Comparison of ENCODE assay signal across 1 cellular context in the genomic region with DNA sequence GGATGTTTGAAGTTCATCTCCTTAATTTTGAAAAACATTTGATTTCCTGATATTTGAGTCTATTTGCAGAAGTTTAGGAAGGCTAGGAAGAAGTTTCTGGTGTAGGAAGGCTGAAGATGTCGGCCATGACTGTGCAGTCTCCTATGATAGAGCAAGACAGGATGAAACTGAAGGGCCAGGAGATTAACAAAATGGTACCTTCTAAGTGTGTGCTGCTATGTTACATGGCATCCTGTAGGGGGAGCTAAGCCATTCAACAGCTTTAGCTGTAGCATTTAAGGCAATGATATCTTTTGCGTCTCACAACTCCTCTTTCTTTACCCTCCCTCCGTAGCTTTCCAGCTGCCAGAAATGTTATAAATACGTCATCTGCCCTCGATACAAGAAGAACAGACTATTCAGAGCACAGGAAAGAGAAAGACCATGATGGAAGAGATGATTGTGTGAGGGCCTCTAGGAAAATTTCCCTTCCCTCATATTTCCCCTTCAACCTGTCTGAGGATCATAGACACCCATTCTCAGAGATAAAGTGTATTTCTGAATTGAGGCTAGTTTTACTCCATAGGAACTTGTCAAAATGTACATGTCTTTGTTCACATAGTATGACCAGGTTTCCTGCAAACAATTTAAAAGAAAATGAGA.
TF ChIP-seq lines count a peak whose summit lies in the region.

No MANE protein-coding gene starts in this region.

TF ChIP-seq in HepG2, 621 proteins besides CTCF, POLR2A, EP300 and RAD21 (continued from another document):
- TF ChIP-seq, protein P1, sequence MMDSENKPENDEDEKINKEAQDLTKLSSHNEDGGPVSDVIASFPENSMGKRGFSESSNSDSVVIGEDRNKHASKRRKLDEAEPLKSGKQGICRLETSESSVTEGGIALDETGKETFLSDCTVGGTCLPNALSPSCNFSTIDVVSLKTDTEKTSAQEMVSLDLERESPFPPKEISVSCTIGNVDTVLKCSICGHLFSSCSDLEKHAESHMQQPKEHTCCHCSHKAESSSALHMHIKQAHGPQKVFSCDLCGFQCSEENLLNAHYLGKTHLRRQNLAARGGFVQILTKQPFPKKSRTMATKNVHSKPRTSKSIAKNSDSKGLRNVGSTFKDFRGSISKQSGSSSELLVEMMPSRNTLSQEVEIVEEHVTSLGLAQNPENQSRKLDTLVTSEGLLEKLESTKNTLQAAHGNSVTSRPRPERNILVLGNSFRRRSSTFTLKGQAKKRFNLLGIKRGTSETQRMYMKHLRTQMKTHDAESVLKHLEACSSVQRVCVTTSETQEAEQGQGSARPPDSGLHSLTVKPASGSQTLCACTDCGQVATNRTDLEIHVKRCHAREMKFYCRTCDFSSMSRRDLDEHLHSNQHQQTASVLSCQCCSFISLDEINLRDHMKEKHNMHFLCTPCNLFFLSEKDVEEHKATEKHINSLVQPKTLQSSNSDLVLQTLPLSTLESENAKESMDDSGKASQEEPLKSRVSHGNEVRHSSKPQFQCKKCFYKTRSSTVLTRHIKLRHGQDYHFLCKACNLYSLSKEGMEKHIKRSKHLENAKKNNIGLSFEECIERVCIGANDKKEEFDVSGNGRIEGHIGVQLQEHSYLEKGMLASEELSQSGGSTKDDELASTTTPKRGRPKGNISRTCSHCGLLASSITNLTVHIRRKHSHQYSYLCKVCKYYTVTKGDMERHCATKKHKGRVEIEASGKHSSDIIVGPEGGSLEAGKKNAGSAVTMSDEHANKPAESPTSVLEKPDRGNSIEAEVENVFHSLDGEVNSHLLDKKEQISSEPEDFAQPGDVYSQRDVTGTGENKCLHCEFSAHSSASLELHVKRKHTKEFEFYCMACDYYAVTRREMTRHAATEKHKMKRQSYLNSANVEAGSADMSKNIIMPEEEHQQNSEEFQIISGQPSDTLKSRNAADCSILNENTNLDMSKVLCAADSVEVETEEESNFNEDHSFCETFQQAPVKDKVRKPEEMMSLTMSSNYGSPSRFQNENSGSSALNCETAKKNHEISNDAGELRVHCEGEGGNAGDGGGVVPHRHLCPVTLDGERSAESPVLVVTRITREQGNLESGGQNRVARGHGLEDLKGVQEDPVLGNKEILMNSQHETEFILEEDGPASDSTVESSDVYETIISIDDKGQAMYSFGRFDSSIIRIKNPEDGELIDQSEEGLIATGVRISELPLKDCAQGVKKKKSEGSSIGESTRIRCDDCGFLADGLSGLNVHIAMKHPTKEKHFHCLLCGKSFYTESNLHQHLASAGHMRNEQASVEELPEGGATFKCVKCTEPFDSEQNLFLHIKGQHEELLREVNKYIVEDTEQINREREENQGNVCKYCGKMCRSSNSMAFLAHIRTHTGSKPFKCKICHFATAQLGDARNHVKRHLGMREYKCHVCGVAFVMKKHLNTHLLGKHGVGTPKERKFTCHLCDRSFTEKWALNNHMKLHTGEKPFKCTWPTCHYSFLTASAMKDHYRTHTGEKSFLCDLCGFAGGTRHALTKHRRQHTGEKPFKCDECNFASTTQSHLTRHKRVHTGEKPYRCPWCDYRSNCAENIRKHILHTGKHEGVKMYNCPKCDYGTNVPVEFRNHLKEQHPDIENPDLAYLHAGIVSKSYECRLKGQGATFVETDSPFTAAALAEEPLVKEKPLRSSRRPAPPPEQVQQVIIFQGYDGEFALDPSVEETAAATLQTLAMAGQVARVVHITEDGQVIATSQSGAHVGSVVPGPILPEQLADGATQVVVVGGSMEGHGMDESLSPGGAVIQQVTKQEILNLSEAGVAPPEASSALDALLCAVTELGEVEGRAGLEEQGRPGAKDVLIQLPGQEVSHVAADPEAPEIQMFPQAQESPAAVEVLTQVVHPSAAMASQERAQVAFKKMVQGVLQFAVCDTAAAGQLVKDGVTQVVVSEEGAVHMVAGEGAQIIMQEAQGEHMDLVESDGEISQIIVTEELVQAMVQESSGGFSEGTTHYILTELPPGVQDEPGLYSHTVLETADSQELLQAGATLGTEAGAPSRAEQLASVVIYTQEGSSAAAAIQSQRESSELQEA (CRISPR knock-in tag; IDR thresholded peaks at IDR 0.05; ENCODE audit: not compliant biosample characterization): no peak
- no peak for TF ChIP-seq REXO4 (CRISPR knock-in tag; IDR thresholded peaks at IDR 0.05; ENCODE audit: borderline replicate concordance)
- 0 out of 2 replicates have a peak, but pooled peaks have one; percentile 23 for TF ChIP-seq POGZ (CRISPR knock-in tag; IDR thresholded peaks at IDR 0.05)
- TF ChIP-seq HNF4G (IDR thresholded peaks at IDR 0.05; ENCODE audit: borderline replicate concordance, low read depth, low read length): no peak
- TF ChIP-seq HNF4G (CRISPR knock-in tag; IDR thresholded peaks at IDR 0.05; ENCODE audit: borderline replicate concordance, low read depth): no peak
- TF ChIP-seq, protein P2, sequence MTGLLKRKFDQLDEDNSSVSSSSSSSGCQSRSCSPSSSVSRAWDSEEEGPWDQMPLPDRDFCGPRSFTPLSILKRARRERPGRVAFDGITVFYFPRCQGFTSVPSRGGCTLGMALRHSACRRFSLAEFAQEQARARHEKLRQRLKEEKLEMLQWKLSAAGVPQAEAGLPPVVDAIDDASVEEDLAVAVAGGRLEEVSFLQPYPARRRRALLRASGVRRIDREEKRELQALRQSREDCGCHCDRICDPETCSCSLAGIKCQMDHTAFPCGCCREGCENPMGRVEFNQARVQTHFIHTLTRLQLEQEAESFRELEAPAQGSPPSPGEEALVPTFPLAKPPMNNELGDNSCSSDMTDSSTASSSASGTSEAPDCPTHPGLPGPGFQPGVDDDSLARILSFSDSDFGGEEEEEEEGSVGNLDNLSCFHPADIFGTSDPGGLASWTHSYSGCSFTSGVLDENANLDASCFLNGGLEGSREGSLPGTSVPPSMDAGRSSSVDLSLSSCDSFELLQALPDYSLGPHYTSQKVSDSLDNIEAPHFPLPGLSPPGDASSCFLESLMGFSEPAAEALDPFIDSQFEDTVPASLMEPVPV (CRISPR knock-in tag; IDR thresholded peaks at IDR 0.05): no peak
- no peak for TF ChIP-seq CEBPG (CRISPR knock-in tag; IDR thresholded peaks at IDR 0.05)
- TF ChIP-seq ZNF766 (CRISPR knock-in tag; IDR thresholded peaks at IDR 0.05; ENCODE audit: borderline replicate concordance): no peak
- TF ChIP-seq, protein P3, sequence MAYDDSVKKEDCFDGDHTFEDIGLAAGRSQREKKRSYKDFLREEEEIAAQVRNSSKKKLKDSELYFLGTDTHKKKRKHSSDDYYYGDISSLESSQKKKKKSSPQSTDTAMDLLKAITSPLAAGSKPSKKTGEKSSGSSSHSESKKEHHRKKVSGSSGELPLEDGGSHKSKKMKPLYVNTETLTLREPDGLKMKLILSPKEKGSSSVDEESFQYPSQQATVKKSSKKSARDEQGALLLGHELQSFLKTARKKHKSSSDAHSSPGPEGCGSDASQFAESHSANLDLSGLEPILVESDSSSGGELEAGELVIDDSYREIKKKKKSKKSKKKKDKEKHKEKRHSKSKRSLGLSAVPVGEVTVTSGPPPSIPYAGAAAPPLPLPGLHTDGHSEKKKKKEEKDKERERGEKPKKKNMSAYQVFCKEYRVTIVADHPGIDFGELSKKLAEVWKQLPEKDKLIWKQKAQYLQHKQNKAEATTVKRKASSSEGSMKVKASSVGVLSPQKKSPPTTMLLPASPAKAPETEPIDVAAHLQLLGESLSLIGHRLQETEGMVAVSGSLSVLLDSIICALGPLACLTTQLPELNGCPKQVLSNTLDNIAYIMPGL (CRISPR knock-in tag; IDR thresholded peaks at IDR 0.05; ENCODE audit: borderline replicate concordance in 1 of 2, low read depth in 1 of 2): peak in 1 of 2 experiments; percentile 47; a peak in 1 of 4 replicates
- no peak for TF ChIP-seq KLF12 (CRISPR knock-in tag; IDR thresholded peaks at IDR 0.05; ENCODE audit: borderline replicate concordance)
- TF ChIP-seq ARHGAP35 (CRISPR knock-in tag; IDR thresholded peaks at IDR 0.05; ENCODE audit: borderline replicate concordance): no peak
- TF ChIP-seq SAFB2 (CRISPR knock-in tag; IDR thresholded peaks at IDR 0.05; ENCODE audit: borderline replicate concordance, low read depth): no peak
- TF ChIP-seq ZNF839 (CRISPR knock-in tag; IDR thresholded peaks at IDR 0.05; ENCODE audit: borderline replicate concordance): no peak
- no peak for TF ChIP-seq ZIK1 (CRISPR knock-in tag; IDR thresholded peaks at IDR 0.05; ENCODE audit: borderline replicate concordance, low read depth)
- 0 out of 2 replicates have a peak, but pooled peaks have one; percentile 33 for TF ChIP-seq ZNF614 (CRISPR knock-in tag; IDR thresholded peaks at IDR 0.05; ENCODE audit: borderline replicate concordance)
- no peak for TF ChIP-seq POLR2AphosphoS2 (IDR thresholded peaks at IDR 0.05; ENCODE audit: low read depth, low read length)
- TF ChIP-seq SMYD3 (CRISPR knock-in tag; IDR thresholded peaks at IDR 0.05): 0 out of 2 replicates have a peak, but pooled peaks have one; percentile 40
- no peak for TF ChIP-seq ZNF235 (CRISPR knock-in tag; IDR thresholded peaks at IDR 0.05; ENCODE audit: borderline replicate concordance)
- TF ChIP-seq ZNF224 (CRISPR knock-in tag; IDR thresholded peaks at IDR 0.05): no peak
- no peak for TF ChIP-seq SOX6 (IDR thresholded peaks at IDR 0.05)
- TF ChIP-seq SOX6 (CRISPR knock-in tag; IDR thresholded peaks at IDR 0.05): no peak
- no peak for TF ChIP-seq ETV6 (CRISPR knock-in tag; conservative IDR thresholded peaks at IDR 0.05)
- TF ChIP-seq ZNF788 (CRISPR knock-in tag; IDR thresholded peaks at IDR 0.05; ENCODE audit: borderline replicate concordance): no peak
- TF ChIP-seq ZMYM4 (CRISPR knock-in tag; IDR thresholded peaks at IDR 0.05): peak; percentile 55
- TF ChIP-seq, protein P4, sequence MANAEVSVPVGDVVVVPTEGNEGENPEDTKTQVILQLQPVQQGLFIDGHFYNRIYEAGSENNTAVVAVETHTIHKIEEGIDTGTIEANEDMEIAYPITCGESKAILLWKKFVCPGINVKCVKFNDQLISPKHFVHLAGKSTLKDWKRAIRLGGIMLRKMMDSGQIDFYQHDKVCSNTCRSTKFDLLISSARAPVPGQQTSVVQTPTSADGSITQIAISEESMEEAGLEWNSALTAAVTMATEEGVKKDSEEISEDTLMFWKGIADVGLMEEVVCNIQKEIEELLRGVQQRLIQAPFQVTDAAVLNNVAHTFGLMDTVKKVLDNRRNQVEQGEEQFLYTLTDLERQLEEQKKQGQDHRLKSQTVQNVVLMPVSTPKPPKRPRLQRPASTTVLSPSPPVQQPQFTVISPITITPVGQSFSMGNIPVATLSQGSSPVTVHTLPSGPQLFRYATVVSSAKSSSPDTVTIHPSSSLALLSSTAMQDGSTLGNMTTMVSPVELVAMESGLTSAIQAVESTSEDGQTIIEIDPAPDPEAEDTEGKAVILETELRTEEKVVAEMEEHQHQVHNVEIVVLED (CRISPR knock-in tag; IDR thresholded peaks at IDR 0.05; ENCODE audit: borderline replicate concordance): no peak
- no peak for TF ChIP-seq DNMT1 (CRISPR knock-in tag; IDR thresholded peaks at IDR 0.05)
- TF ChIP-seq ZNF563 (CRISPR knock-in tag; IDR thresholded peaks at IDR 0.05): no peak
- TF ChIP-seq ELF3 (CRISPR knock-in tag; IDR thresholded peaks at IDR 0.05): 0 out of 2 replicates have a peak, but pooled peaks have one; percentile 22
- TF ChIP-seq, protein P5, sequence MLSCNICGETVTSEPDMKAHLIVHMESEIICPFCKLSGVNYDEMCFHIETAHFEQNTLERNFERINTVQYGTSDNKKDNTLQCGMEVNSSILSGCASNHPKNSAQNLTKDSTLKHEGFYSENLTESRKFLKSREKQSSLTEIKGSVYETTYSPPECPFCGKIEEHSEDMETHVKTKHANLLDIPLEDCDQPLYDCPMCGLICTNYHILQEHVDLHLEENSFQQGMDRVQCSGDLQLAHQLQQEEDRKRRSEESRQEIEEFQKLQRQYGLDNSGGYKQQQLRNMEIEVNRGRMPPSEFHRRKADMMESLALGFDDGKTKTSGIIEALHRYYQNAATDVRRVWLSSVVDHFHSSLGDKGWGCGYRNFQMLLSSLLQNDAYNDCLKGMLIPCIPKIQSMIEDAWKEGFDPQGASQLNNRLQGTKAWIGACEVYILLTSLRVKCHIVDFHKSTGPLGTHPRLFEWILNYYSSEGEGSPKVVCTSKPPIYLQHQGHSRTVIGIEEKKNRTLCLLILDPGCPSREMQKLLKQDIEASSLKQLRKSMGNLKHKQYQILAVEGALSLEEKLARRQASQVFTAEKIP (CRISPR knock-in tag; IDR thresholded peaks at IDR 0.05; ENCODE audit: borderline replicate concordance): no peak
- peak; percentile 58; the same call in 1 of the 2 replicates for TF ChIP-seq REPIN1 (CRISPR knock-in tag; IDR thresholded peaks at IDR 0.05; ENCODE audit: borderline replicate concordance, low read depth)
- TF ChIP-seq, protein P6, sequence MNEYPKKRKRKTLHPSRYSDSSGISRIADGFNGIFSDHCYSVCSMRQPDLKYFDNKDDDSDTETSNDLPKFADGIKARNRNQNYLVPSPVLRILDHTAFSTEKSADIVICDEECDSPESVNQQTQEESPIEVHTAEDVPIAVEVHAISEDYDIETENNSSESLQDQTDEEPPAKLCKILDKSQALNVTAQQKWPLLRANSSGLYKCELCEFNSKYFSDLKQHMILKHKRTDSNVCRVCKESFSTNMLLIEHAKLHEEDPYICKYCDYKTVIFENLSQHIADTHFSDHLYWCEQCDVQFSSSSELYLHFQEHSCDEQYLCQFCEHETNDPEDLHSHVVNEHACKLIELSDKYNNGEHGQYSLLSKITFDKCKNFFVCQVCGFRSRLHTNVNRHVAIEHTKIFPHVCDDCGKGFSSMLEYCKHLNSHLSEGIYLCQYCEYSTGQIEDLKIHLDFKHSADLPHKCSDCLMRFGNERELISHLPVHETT (CRISPR knock-in tag; conservative IDR thresholded peaks at IDR 0.05): no peak
- no peak for TF ChIP-seq DNMT3B (CRISPR knock-in tag; conservative IDR thresholded peaks at IDR 0.05)
- TF ChIP-seq TBP (CRISPR knock-in tag; IDR thresholded peaks at IDR 0.05): no peak
- TF ChIP-seq BCL6 (CRISPR knock-in tag; IDR thresholded peaks at IDR 0.05): 0 out of 2 replicates have a peak, but pooled peaks have one; percentile 11
- TF ChIP-seq ZNF644 (CRISPR knock-in tag; IDR thresholded peaks at IDR 0.05; ENCODE audit: low read depth): peak; percentile 99
- TF ChIP-seq ZBTB20 (CRISPR knock-in tag; IDR thresholded peaks at IDR 0.05; ENCODE audit: borderline replicate concordance, low read depth): no peak
- TF ChIP-seq ZNF616 (CRISPR knock-in tag; IDR thresholded peaks at IDR 0.05; ENCODE audit: low read depth): no peak
- no peak for TF ChIP-seq ZNF101 (CRISPR knock-in tag; IDR thresholded peaks at IDR 0.05; ENCODE audit: borderline replicate concordance, low read depth)
- no peak for TF ChIP-seq PAF1 (CRISPR knock-in tag; IDR thresholded peaks at IDR 0.05)
- TF ChIP-seq, protein P7, sequence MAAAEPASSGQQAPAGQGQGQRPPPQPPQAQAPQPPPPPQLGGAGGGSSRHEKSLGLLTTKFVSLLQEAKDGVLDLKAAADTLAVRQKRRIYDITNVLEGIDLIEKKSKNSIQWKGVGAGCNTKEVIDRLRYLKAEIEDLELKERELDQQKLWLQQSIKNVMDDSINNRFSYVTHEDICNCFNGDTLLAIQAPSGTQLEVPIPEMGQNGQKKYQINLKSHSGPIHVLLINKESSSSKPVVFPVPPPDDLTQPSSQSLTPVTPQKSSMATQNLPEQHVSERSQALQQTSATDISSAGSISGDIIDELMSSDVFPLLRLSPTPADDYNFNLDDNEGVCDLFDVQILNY (CRISPR knock-in tag; conservative IDR thresholded peaks at IDR 0.05): no peak
- TF ChIP-seq HHEX (CRISPR knock-in tag; IDR thresholded peaks at IDR 0.05): no peak
- no peak for TF ChIP-seq ZBTB1 (CRISPR knock-in tag; IDR thresholded peaks at IDR 0.05; ENCODE audit: borderline replicate concordance)
- no peak for TF ChIP-seq DPF2 (CRISPR knock-in tag; IDR thresholded peaks at IDR 0.05; ENCODE audit: borderline replicate concordance, low read depth)
- no peak for TF ChIP-seq FOSL1 (CRISPR knock-in tag; IDR thresholded peaks at IDR 0.05; ENCODE audit: borderline replicate concordance)
- no peak for TF ChIP-seq ZNF501 (CRISPR knock-in tag; IDR thresholded peaks at IDR 0.05)
- TF ChIP-seq SKI (IDR thresholded peaks at IDR 0.05; ENCODE audit: partially characterized antibody): no peak
- no peak for TF ChIP-seq ZNF605 (CRISPR knock-in tag; IDR thresholded peaks at IDR 0.05)
- TF ChIP-seq ZNF382 (CRISPR knock-in tag; IDR thresholded peaks at IDR 0.05; ENCODE audit: borderline replicate concordance): no peak
- no peak for TF ChIP-seq ZNF331 (CRISPR knock-in tag; IDR thresholded peaks at IDR 0.05)
